ENCODE assay signal across 12 cellular contexts in genomic region chr17:4974064-4974670, GRCh38. TPM values are rescaled to one million over a fixed set of nuclear protein-coding genes. Genes with fewer than 3 reads are reported as not detected.
DNase-seq lines count a peak whose midpoint lies in the region; ATAC-seq and TF ChIP-seq lines count a peak whose summit lies in the region.
"Had no signal": no experiment of that assay in that cellular context is flagged by ENCODE, and none has a peak within 500 bp of the region (broad histone marks: within the 10 kb centered on the region; RNA-seq: fewer than 3 reads in every experiment).

No MANE protein-coding gene starts in this region.

- H3K4me3 Mint-ChIP-seq in T-helper 17 cell (no peak overlapping the region), endodermal cell (no peak overlapping the region), neural crest cell (peak overlapping the region; percentile 64)

- DNase-seq in T-helper 17 cell (no peak), endodermal cell (peak; percentile 42), neural crest cell (ENCODE audit: low read depth, low spot score) (no peak), MG63 (no peak), GM13977 (ENCODE audit: low spot score) (no peak), NCI-H1105 treated with DMSO at 0.1 percent for 48 hours (lab: John Stamatoyannopoulos, UW) (no peak), cerebellar nuclear complex (lab: John Stamatoyannopoulos, UW) (no peak)
- DNase-seq: mammary epithelial cell; naive thymus-derived CD4-positive, alpha-beta T cell; NCI-H1417; NCI-H2171 had no signal

- no peak for ATAC-seq in T-helper 17 cell
- ATAC-seq: naive thymus-derived CD4-positive, alpha-beta T cell had no signal

- H3K27ac Mint-ChIP-seq in T-helper 17 cell (peak overlapping the region; percentile 89), endodermal cell (no peak overlapping the region), neural crest cell (ENCODE audit: unreplicated experiment) (no peak overlapping the region)

- H3K9ac ChIP-seq in BLaER1 (0 out of 2 replicates have a peak overlapping the region, but pooled peaks have one; percentile 15), endodermal cell (ENCODE audit: extremely low read depth, low read length, poor library complexity, severe bottlenecking) (no peak overlapping the region)

- H3K4me1 ChIP-seq in BLaER1 (peaks cover 26% of the 10 kb centered on the region), endodermal cell (ENCODE audit: control insufficient read depth, insufficient read depth, low read length) (peaks cover 3% of the 10 kb centered on the region)

- H3K9me3 Mint-ChIP-seq in endodermal cell (no peaks in the 10 kb centered on the region), neural crest cell (no peaks in the 10 kb centered on the region)

- TF ChIP-seq CTCF in endodermal cell (conservative IDR thresholded peaks at IDR 0.05) (no peak), neural crest cell (conservative IDR thresholded peaks at IDR 0.05) (no peak), GM13977 (IDR thresholded peaks at IDR 0.05; ENCODE audit: extremely low read depth, insufficient read depth, missing control alignments) (no peak)

- in situ Hi-C loops in GM13977 (cut with MboI; ENCODE audit: low pct_unique_long_range_greater_than_20kb, low sequenced_read_pairs, unreplicated experiment): no loop called here

- H3K9me3 ChIP-seq in BLaER1 (no peaks in the 10 kb centered on the region), T-helper 17 cell (ENCODE audit: control insufficient read depth, low read length, poor library complexity, severe bottlenecking) (no peaks in the 10 kb centered on the region), endodermal cell (ENCODE audit: control insufficient read depth, low read length) (no peaks in the 10 kb centered on the region), MG63 (no peaks in the 10 kb centered on the region)

- H3K4me3 ChIP-seq in BLaER1: no peak overlapping the region
- H3K4me3 ChIP-seq in endodermal cell (ENCODE audit: low read length): no peak overlapping the region
- no peak overlapping the region for H3K4me3 ChIP-seq in MG63

- H3K36me3 ChIP-seq in BLaER1 (peaks cover 90% of the 10 kb centered on the region), endodermal cell (ENCODE audit: control insufficient read depth, insufficient read depth, low read length) (peaks cover 60% of the 10 kb centered on the region), MG63 (peaks cover 12% of the 10 kb centered on the region)

- no peak overlapping the region for H3K4me2 ChIP-seq in BLaER1

- 93 to 100% methylated on average over 3 to 9 of the region's 9 CpGs for WGBS in endodermal cell (ENCODE audit: insufficient coverage in 1 of 2, insufficient read length in 1 of 2), 2 experiments

- H3K36me3 Mint-ChIP-seq in T-helper 17 cell (ENCODE audit: low read depth): peaks cover 14% of the 10 kb centered on the region
- peaks cover 36% of the 10 kb centered on the region for H3K36me3 Mint-ChIP-seq in endodermal cell (ENCODE audit: low read depth)
- peaks cover 11% of the 10 kb centered on the region for H3K36me3 Mint-ChIP-seq in neural crest cell (ENCODE audit: low read depth)

- H3K27me3 Mint-ChIP-seq in T-helper 17 cell: no peaks in the 10 kb centered on the region
- H3K27me3 Mint-ChIP-seq in endodermal cell (ENCODE audit: insufficient read depth): peaks cover 52% of the 10 kb centered on the region
- peaks cover 3% of the 10 kb centered on the region for H3K27me3 Mint-ChIP-seq in neural crest cell (ENCODE audit: low read depth)
- H3K27me3 Mint-ChIP-seq: naive thymus-derived CD4-positive, alpha-beta T cell had no signal

- no peaks in the 10 kb centered on the region for H4K20me1 ChIP-seq in BLaER1

- H3K27me3 ChIP-seq in BLaER1: no peaks in the 10 kb centered on the region
- H3K27me3 ChIP-seq in endodermal cell (ENCODE audit: control insufficient read depth, insufficient read depth, low read length, poor library complexity, severe bottlenecking): peaks cover 13% of the 10 kb centered on the region
- no peaks in the 10 kb centered on the region for H3K27me3 ChIP-seq in MG63

- H3K27ac ChIP-seq in BLaER1 (no peak overlapping the region; the same call in 1 of the 2 replicates), endodermal cell (ENCODE audit: low read depth, low read length) (no peak overlapping the region)

- peaks cover 18% of the 10 kb centered on the region for H3K4me1 Mint-ChIP-seq in T-helper 17 cell
- H3K4me1 Mint-ChIP-seq in endodermal cell: peaks cover 17% of the 10 kb centered on the region
- peaks cover 20% of the 10 kb centered on the region for H3K4me1 Mint-ChIP-seq in neural crest cell

RNA-seq across cellular contexts. Expression of gene SPAG7, which starts 6.5 kb away (rescaled TPM):
- total RNA-seq in T-helper 17 cell (10 to 100 TPM; 39.0 to 48.4 TPM), endodermal cell (10 to 100 TPM; 81.1 to 84.4 TPM), neural crest cell (76.9 and 78.9 TPM in 2 replicates)
- polyA plus RNA-seq in endodermal cell (2013, experiment 1 of 2): 92.8 TPM
- 92.8 TPM for polyA plus RNA-seq in endodermal cell (2013, experiment 2 of 2)
- total RNA-seq in MG63 (2014; rRNA removed; shearing (Covaris generic); ENCODE audit: low replicate concordance): 32.2 and 88.3 TPM in 2 replicates

RNA-seq across cellular contexts. Expression of gene CAMTA2, which starts 13.3 kb away (rescaled TPM):
- total RNA-seq in T-helper 17 cell (10 to 100 TPM; 59.9 to 63.5 TPM), endodermal cell (10 to 100 TPM; 13.6 to 24.8 TPM), neural crest cell (12.5 and 17.4 TPM in 2 replicates)
- 14.6 TPM for polyA plus RNA-seq in endodermal cell (2013, experiment 1 of 2)
- polyA plus RNA-seq in endodermal cell (2013, experiment 2 of 2): 14.7 TPM
- total RNA-seq in MG63 (2014; rRNA removed; shearing (Covaris generic); ENCODE audit: low replicate concordance): 1.9 and 5.6 TPM in 2 replicates

RNA-seq across cellular contexts. Expression of gene INCA1, which starts 23.2 kb away (rescaled TPM):
- total RNA-seq in T-helper 17 cell: not detected
- total RNA-seq in endodermal cell: 1 to 10 TPM in 1 of 2 donors, under 1 TPM in 1; 0.99 to 1.7 TPM
- polyA plus RNA-seq in endodermal cell (2013, experiment 1 of 2): 0.89 TPM
- 0.87 TPM for polyA plus RNA-seq in endodermal cell (2013, experiment 2 of 2)
- 0.43 and 0.86 TPM in 2 replicates for total RNA-seq in neural crest cell
- not detected in 2 replicates for total RNA-seq in MG63 (2014; rRNA removed; shearing (Covaris generic); ENCODE audit: low replicate concordance)
- polyA plus RNA-seq: naive thymus-derived CD4-positive, alpha-beta T cell had no signal

RNA-seq across cellular contexts. Expression of gene ENO3, which starts 23.2 kb away (rescaled TPM):
- total RNA-seq in T-helper 17 cell (10 to 100 TPM; 17.2 to 17.6 TPM), endodermal cell (10 to 100 TPM; 34.1 to 53.6 TPM), neural crest cell (9.1 and 10.6 TPM in 2 replicates)
- 57.3 TPM for polyA plus RNA-seq in endodermal cell (2013, experiment 1 of 2)
- polyA plus RNA-seq in endodermal cell (2013, experiment 2 of 2): 57.5 TPM
- total RNA-seq in MG63 (2014; rRNA removed; shearing (Covaris generic); ENCODE audit: low replicate concordance): 1.3 TPM in 1 of 2 replicates, not detected in the other

RNA-seq across cellular contexts. Expression of gene KIF1C, which starts 23.6 kb away (rescaled TPM):
- total RNA-seq in T-helper 17 cell (10 to 100 TPM; 15.4 to 19.3 TPM), endodermal cell (100 to 1,000 TPM; 108 to 133 TPM), neural crest cell (61.7 and 68.4 TPM in 2 replicates)
- 39.1 TPM for polyA plus RNA-seq in endodermal cell (2013, experiment 1 of 2)
- 37.6 TPM for polyA plus RNA-seq in endodermal cell (2013, experiment 2 of 2)
- total RNA-seq in MG63 (2014; rRNA removed; shearing (Covaris generic); ENCODE audit: low replicate concordance): 19.1 and 58.1 TPM in 2 replicates
